ENCODE assay signal across 12 cellular contexts in the genomic region with DNA sequence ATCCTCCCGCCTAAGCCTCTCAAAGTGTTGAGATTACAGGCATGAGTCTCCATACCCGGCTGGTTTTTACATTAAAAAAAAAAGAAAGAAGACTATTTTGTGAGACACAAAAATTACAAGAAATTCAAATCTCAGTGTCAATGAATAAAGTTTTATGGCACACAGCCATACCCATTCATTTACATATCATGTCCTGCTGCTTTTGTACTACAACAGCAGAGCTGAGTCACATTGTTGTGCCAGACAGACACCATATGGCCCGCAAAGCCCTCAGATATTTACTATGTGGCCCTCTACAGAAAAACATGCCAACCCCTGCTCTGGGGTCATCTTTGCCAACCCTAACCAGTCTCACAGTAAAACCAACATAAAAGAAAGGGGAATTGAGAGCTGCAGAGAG.
"Had no signal": no experiment of that assay in that cellular context is flagged by ENCODE, and none has a peak within 500 bp of the region (broad histone marks: within the 10 kb centered on the region; RNA-seq: fewer than 3 reads in every experiment).

No MANE protein-coding gene starts in this region.

- H3K9me3 ChIP-seq: right atrium auricular region, thyroid gland, uterus had no signal

- H3K4me3 ChIP-seq: coronary artery, right atrium auricular region, smooth muscle cell, thyroid gland, uterus had no signal

- H3K36me3 ChIP-seq: uterus had no signal

- H3K27ac Mint-ChIP-seq: activated T-helper 1 cell treated with anti-CD3 and anti-CD28 coated beads, Interleukin-12 subunit alpha, Interleukin-12 subunit beta, Interleukin-2, Interleukin-4 antibody, amounts not matched to agents 30 ng/mL and 10 ng/mL and 1 ng/mL, durations not matched to agents 14 hours and 24 hours and 36 hours had no signal

- DNase-seq: activated CD4-positive, alpha-beta T cell treated with anti-CD3 and anti-CD28 coated beads, Interleukin-2, amount 50 U/mL, for 4 hours; activated naive CD4-positive, alpha-beta T cell; effector CD4-positive, alpha-beta T cell; left colon; naive thymus-derived CD4-positive, alpha-beta T cell; T-helper 2 cell; thyroid gland; uterus had no signal

- H3K4me3 Mint-ChIP-seq: activated T-helper 1 cell treated with anti-CD3 and anti-CD28 coated beads, Interleukin-12 subunit alpha, Interleukin-12 subunit beta, Interleukin-2, Interleukin-4 antibody, amounts not matched to agents 30 ng/mL and 10 ng/mL and 1 ng/mL, durations not matched to agents 14 hours and 24 hours and 36 hours; naive thymus-derived CD4-positive, alpha-beta T cell had no signal

- H3K9me3 Mint-ChIP-seq: activated T-helper 1 cell treated with anti-CD3 and anti-CD28 coated beads, Interleukin-12 subunit alpha, Interleukin-12 subunit beta, Interleukin-2, Interleukin-4 antibody, amounts not matched to agents 30 ng/mL and 10 ng/mL and 1 ng/mL, durations not matched to agents 14 hours and 24 hours and 36 hours had no signal

- H3K27me3 Mint-ChIP-seq: naive thymus-derived CD4-positive, alpha-beta T cell had no signal

- H3K27me3 ChIP-seq: right atrium auricular region, thyroid gland, uterus had no signal

- H3K27ac ChIP-seq: coronary artery, right atrium auricular region, thyroid gland, uterus had no signal
